ENCODE assay signal across 8 cellular contexts in the genomic region with DNA sequence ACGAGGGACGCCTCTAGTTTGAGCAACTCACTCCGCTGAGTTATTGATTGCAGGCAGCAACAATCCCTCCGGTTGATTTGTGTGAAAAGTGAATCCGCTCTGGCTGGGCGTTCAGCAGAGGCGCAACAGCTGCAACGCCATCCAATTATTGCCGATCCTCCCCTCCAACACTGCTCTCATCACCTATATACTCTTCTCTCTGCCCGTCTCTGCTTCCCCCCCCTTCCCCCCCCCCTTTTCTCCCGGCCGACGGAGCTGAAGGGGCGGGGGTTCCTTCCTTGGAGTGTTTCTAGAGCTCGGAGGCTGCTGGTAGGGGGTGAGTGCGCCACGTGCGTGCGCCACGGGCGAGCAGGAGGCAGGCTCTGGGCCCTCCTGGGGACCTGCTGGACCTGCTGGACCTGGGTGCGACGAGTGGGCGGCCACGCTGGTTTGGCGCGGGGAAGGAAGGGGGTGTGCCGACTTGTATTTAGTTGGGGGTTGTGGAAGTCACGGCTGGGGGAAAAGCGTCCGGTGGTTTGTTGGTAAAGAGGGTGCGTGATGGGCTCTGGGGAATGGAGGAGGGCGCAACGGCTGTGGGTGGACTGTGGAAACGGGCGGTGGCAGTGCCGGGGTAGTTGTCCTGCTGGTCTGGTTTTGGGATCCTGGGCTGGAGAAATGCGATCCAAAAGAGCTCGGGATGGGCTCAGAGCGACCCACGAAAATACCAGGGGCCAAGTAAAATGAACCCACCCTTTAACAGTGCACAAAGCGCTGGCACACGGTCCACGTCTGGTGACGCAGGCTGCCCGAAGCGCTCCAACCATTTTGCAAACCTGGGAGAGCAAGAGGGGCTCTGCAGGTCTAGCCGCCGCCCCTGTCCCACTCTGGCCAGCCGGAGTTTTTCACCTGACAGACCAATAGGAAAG. TPM values are rescaled to one million over a fixed set of nuclear protein-coding genes. Genes with fewer than 3 reads are reported as not detected.
DNase-seq lines count a peak whose midpoint lies in the region; ATAC-seq, FAIRE-seq and TF ChIP-seq lines count a peak whose summit lies in the region.

No MANE protein-coding gene starts in this region.

- intact Hi-C loops in PC-3 (cut with micrococcal nuclease), result loop anchor here (10.0 kb wide), 1 partner anchor 1375 kb away; no protein-coding TSS in a partner anchor
- intact Hi-C loops in endothelial cell of umbilical vein (cut with micrococcal nuclease), result loop anchor here (1.0 to 10.0 kb wide), 3 partner anchors 345 to 1518 kb away; a partner anchor contains a TSS
- intact Hi-C loops in upper lobe of right lung (cut with DNase I), result no loop called here

- H3K27me3 ChIP-seq in PC-3 (ENCODE audit: low read length) (no peaks in the 10 kb centered on the region), endothelial cell of umbilical vein (ENCODE audit: control insufficient read depth in 2 of 2, insufficient read depth in 2 of 2, low read length in 2 of 2) (no peaks in the 10 kb centered on the region), upper lobe of right lung (no peaks in the 10 kb centered on the region)

- H3K9ac ChIP-seq in PC-3 (ENCODE audit: low read length) (peak overlapping the region; percentile 43), endothelial cell of umbilical vein (replicated peaks; ENCODE audit: extremely low read depth, insufficient read depth, low read length) (peak overlapping the region; percentile 79)

- H3K27ac ChIP-seq in PC-3 (ENCODE audit: low read length) (no peak overlapping the region), endothelial cell of umbilical vein (ENCODE audit: insufficient read depth, low read depth, low read length) (peak overlapping the region; percentile 33), upper lobe of right lung (peak overlapping the region; percentile 82)

- H3K9me3 ChIP-seq in PC-3 (ENCODE audit: low read length) (no peaks in the 10 kb centered on the region), endothelial cell of umbilical vein (replicated peaks; ENCODE audit: control insufficient read depth, insufficient read depth, low read length) (no peaks in the 10 kb centered on the region), upper lobe of right lung (no peaks in the 10 kb centered on the region)

- ATAC-seq in PC-3 (peak; percentile 71), upper lobe of right lung (peak; percentile 93)

- POLR2A ChIA-PET in PC-3 (lab: Charles Lee; ENCODE audit: unreplicated experiment) (interaction anchor here (0.6 kb wide), 2 partner anchors 114 to 302 kb away, joined by 5 to 7 read pairs; no protein-coding TSS in a partner anchor), endothelial cell of umbilical vein (lab: Charles Lee) (interaction anchor here (0.6 kb wide), 6 partner anchors 14 to 1521 kb away, joined by 3 to 4 read pairs (median 3); a partner anchor contains a TSS)

- no peaks in the 10 kb centered on the region for H3K9me1 ChIP-seq in endothelial cell of umbilical vein (replicated peaks; ENCODE audit: control insufficient read depth, extremely low read depth, insufficient read depth, low read length)

- H4K20me1 ChIP-seq in PC-3 (ENCODE audit: low read length) (no peaks in the 10 kb centered on the region), endothelial cell of umbilical vein (replicated peaks; ENCODE audit: control insufficient read depth, extremely low read depth, insufficient read depth, low read length) (no peaks in the 10 kb centered on the region)

- dilution Hi-C loops in endothelial cell of umbilical vein (cut with MboI; ENCODE audit: extremely low pct_ligation_motif_present, low sequenced_read_pairs), result no loop called here

- no peaks in the 10 kb centered on the region for H3F3A ChIP-seq in PC-3 (ENCODE audit: low read length, unreplicated experiment)

- FAIRE-seq in GM12892 (lab: Jason Lieb, UNC) (peak; percentile 94), endothelial cell of umbilical vein (lab: Jason Lieb, UNC) (peak; percentile 67)

- H3K9me2 ChIP-seq in PC-3 (replicated peaks; ENCODE audit: low read length), result no peaks in the 10 kb centered on the region

- H3K79me2 ChIP-seq in PC-3 (ENCODE audit: low read length) (no peaks in the 10 kb centered on the region), endothelial cell of umbilical vein (ENCODE audit: control insufficient read depth, insufficient read depth, low read length) (no peaks in the 10 kb centered on the region)

- DNase-seq in GM12892 (ENCODE audit: insufficient read length) (peak; percentile 27), HFF-Myc (ENCODE audit: extremely low read depth, low read depth) (no peak), PC-3 (peak; percentile 33), endothelial cell of umbilical vein (ENCODE audit: low read depth, low spot score) (peak; percentile 66), midbrain (lab: John Stamatoyannopoulos, UW) (peak; percentile 57), upper lobe of right lung (peak; percentile 86), HPDE6-E6E7 (ENCODE audit: extremely low spot score) (no peak), GOT3 (lab: John Stamatoyannopoulos, UW) (no peak)

- H3K36me3 ChIP-seq in PC-3 (ENCODE audit: low read depth, low read length) (no peaks in the 10 kb centered on the region), endothelial cell of umbilical vein (ENCODE audit: control insufficient read depth in 2 of 2, extremely low read depth in 1 of 2, insufficient read depth in 2 of 2, low read length in 2 of 2) (no peaks in the 10 kb centered on the region), upper lobe of right lung (no peaks in the 10 kb centered on the region)

- H2AFZ ChIP-seq in PC-3 (ENCODE audit: low read length) (peak overlapping the region; percentile 47), endothelial cell of umbilical vein (ENCODE audit: low read depth, low read length) (peak overlapping the region; percentile 82)

- H3K4me3 ChIP-seq in HFF-Myc (replicated peaks; ENCODE audit: low read depth, low read length) (peak overlapping the region; percentile 51), PC-3 (ENCODE audit: low read length) (peak overlapping the region; percentile 55), endothelial cell of umbilical vein (replicated peaks in 1 of 3; ENCODE audit: insufficient read depth in 1 of 3, low read depth in 1 of 3, low read length in 3 of 3) (peak overlapping the region; percentile 47 to 64 (median 52)), upper lobe of right lung (peak overlapping the region; percentile 59)

- TF ChIP-seq CTCF in HFF-Myc (IDR thresholded peaks at IDR 0.05; ENCODE audit: low read depth, low read length, missing control alignments) (no peak), PC-3 (conservative IDR thresholded peaks at IDR 0.05; ENCODE audit: low read depth, low read length) (no peak), endothelial cell of umbilical vein (IDR thresholded peaks at IDR 0.05; ENCODE audit: extremely low read depth in 1 of 2, insufficient read depth in 1 of 2, low read depth in 1 of 2, low read length in 2 of 2) (no peak), upper lobe of right lung (IDR thresholded peaks at IDR 0.05) (no peak)

- CTCF ChIA-PET in PC-3 (lab: Charles Lee) (no interaction called here), endothelial cell of umbilical vein (lab: Charles Lee) (interaction anchor here (0.7 to 2.9 kb wide), 4 partner anchors 120 to 1272 kb away, joined by 3 to 33 read pairs (median 4); no protein-coding TSS in a partner anchor)

- H3K4me2 ChIP-seq in PC-3 (ENCODE audit: low read length), result peak overlapping the region; percentile 62
- peak overlapping the region; percentile 99 for H3K4me2 ChIP-seq in endothelial cell of umbilical vein (ENCODE audit: insufficient read depth, low read length)

- peaks cover 8% of the 10 kb centered on the region; the same call in 1 of the 2 replicates for H3K4me1 ChIP-seq in PC-3 (ENCODE audit: insufficient read depth, low read length)
- H3K4me1 ChIP-seq in endothelial cell of umbilical vein (ENCODE audit: control insufficient read depth, extremely low read depth, insufficient read depth, low read length), result peaks cover 13% of the 10 kb centered on the region
- H3K4me1 ChIP-seq in upper lobe of right lung, result peaks cover 15% of the 10 kb centered on the region

- TF ChIP-seq POLR2A in GM12892 (IDR thresholded peaks at IDR 0.05; ENCODE audit: low read depth, low read length) (peak; percentile 78), endothelial cell of umbilical vein (IDR thresholded peaks at IDR 0.05; ENCODE audit: low read depth, low read length) (no peak)

- TSS peak; percentile 43 for BruUV-seq in PC-3 (replicated peaks; lab: Mats Ljungman, UMichigan)
- BruUV-seq in endothelial cell of umbilical vein (replicated peaks; lab: Mats Ljungman, UMichigan), result TSS peak; percentile 36

TF ChIP-seq in endothelial cell of umbilical vein, 7 proteins besides CTCF, POLR2A, EP300 and RAD21:
- TF ChIP-seq FOS (IDR thresholded peaks at IDR 0.05; ENCODE audit: borderline replicate concordance, insufficient read depth, low read length) (no peak), GATA2 (IDR thresholded peaks at IDR 0.05; ENCODE audit: insufficient read depth, insufficient read length, low read depth, low read length) (no peak), EZH2 (IDR thresholded peaks at IDR 0.05; ENCODE audit: borderline replicate concordance, low read depth, low read length, severe bottlenecking) (no peak), MYC (IDR thresholded peaks at IDR 0.05; ENCODE audit: low read depth, low read length) (peak; percentile 24), JUN (IDR thresholded peaks at IDR 0.05; ENCODE audit: borderline replicate concordance, insufficient read depth, insufficient read length, low read depth) (no peak), POLR2AphosphoS5 (IDR thresholded peaks at IDR 0.05; ENCODE audit: insufficient read depth, low read depth, low read length) (no peak)
- TF ChIP-seq, protein P1, sequence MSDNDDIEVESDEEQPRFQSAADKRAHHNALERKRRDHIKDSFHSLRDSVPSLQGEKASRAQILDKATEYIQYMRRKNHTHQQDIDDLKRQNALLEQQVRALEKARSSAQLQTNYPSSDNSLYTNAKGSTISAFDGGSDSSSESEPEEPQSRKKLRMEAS (IDR thresholded peaks at IDR 0.05; ENCODE audit: insufficient read depth, insufficient read length), result peak; percentile 75

RNA-seq across cellular contexts. Expression of a gene that starts 6.4 kb away (rescaled TPM):
- polyA plus RNA-seq in GM12892 (2012; ENCODE audit: missing spikeins), result 207 TPM
- 4.4 and 8.0 TPM in 2 replicates for total RNA-seq in PC-3 (2014; rRNA removed)
- 58.3 and 67.7 TPM in 2 replicates for total RNA-seq in endothelial cell of umbilical vein
- polyA plus RNA-seq in endothelial cell of umbilical vein, result 16.1 and 21.2 TPM in 2 replicates
- 13.3 and 14.3 TPM in 2 replicates for polyA plus RNA-seq in endothelial cell of umbilical vein (2011; cell fraction: cytosol; rRNA removed)
- polyA plus RNA-seq in endothelial cell of umbilical vein (2011; cell fraction: nucleus; rRNA removed), result 25.1 and 28.5 TPM in 2 replicates
- polyA plus RNA-seq in endothelial cell of umbilical vein (2012), result 15.1 and 19.4 TPM in 2 replicates
- 73.3 and 86.9 TPM in 2 replicates for polyA minus RNA-seq in endothelial cell of umbilical vein
- polyA minus RNA-seq in endothelial cell of umbilical vein (2011; cell fraction: cytosol; rRNA and poly(A)+ RNA removed), result not detected
- polyA minus RNA-seq in endothelial cell of umbilical vein (2011; cell fraction: nucleus; rRNA and poly(A)+ RNA removed), result 155 and 171 TPM in 2 replicates
- 51.4 TPM for total RNA-seq in upper lobe of right lung

Comparison
In these comparisons a context has a peak if more than half of its experiments do, and no peak if none do; other contexts are left out.
1. DNase-seq: peak in GM12892 (single experiment), PC-3 (single experiment), endothelial cell of umbilical vein (single experiment), midbrain (single experiment) and upper lobe of right lung (single experiment); none in HFF-Myc (single experiment), HPDE6-E6E7 (single experiment) and GOT3 (single experiment).
2. Peak in every context shown above with its lines, with median percentiles within 50 percentile points of each other: H3K4me3 ChIP-seq.